ENCODE assay signal across 14 cellular contexts in the genomic region with DNA sequence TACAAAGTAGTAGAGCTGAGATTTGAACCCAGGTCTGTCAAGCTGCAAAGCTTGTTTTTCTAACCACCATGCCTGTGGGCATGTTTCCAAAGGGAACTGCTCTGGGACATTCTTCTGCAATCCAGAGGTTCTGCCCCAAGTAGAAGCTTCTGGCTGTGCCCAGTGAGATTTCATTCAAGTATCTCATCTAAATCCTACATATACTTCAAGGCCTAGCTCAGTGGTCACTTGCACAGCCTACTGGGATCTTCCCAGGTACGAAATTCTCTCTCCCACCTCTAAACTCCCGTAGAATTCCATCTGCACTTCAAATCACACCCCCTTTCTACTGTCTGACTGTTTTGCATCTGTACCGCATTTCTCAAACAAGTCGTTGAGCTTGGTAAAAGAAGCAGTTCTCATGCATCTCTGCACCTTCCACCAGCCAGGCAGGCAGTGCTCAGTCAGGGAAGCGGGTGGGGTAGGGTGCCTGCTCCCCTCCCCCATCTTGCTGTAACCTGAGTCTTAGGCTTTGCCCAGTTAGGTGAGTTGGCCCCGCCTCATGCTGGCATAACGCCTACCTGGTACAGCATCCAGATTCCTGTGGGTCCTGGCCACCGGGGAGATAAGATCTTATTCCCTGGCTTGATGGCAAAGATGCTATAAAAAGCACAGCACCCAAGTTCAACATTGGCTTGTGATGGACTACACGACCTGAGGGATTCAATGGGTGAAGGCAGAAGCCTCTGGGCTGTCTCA. TPM values are rescaled to one million over a fixed set of nuclear protein-coding genes. Genes with fewer than 3 reads are reported as not detected.
DNase-seq lines count a peak whose midpoint lies in the region; ATAC-seq and TF ChIP-seq lines count a peak whose summit lies in the region.
"Had no signal": no experiment of that assay in that cellular context is flagged by ENCODE, and none has a peak within 500 bp of the region (broad histone marks: within the 10 kb centered on the region; RNA-seq: fewer than 3 reads in every experiment).

No MANE protein-coding gene starts in this region.

- TF ChIP-seq CTCF in left ventricle myocardium inferior (IDR thresholded peaks at IDR 0.05; ENCODE audit: borderline replicate concordance) (no peak), left lung (IDR thresholded peaks at IDR 0.05) (no peak)
- no peak for TF ChIP-seq CTCF in activated CD8-positive, alpha-beta T cell treated with anti-CD3 and anti-CD28 coated beads for 36 hours (IDR thresholded peaks at IDR 0.05)

- no peaks in the 10 kb centered on the region for H3K9me3 Mint-ChIP-seq in activated CD8-positive, alpha-beta T cell treated with anti-CD3 and anti-CD28 coated beads for 36 hours
- H3K9me3 Mint-ChIP-seq: brain; natural killer cell; T-helper 2 cell treated with Interferon-gamma antibody and Interleukin-4, amounts not matched to agents 5 μg/mL and 100 μg/mL, for 36 hours had no signal

- no peaks in the 10 kb centered on the region for H3K27me3 Mint-ChIP-seq in activated CD8-positive, alpha-beta T cell treated with anti-CD3 and anti-CD28 coated beads for 36 hours
- H3K27me3 Mint-ChIP-seq: brain had no signal

- H3K27ac ChIP-seq in left ventricle myocardium inferior (replicated peaks) (peak overlapping the region; percentile 81), right cardiac atrium (ENCODE audit: low read length) (no peak overlapping the region), left lung (no peak overlapping the region)

- POLR2A ChIA-PET in activated CD8-positive, alpha-beta T cell treated with anti-CD3 and anti-CD28 coated beads for 36 hours (lab: Charles Lee), result interaction anchor here (0.5 to 14.2 kb wide), 4 partner anchors 10 to 1440 kb away, joined by 3 to 172 read pairs (median 3); a partner anchor contains a TSS

- H3K4me1 ChIP-seq in left ventricle myocardium inferior (peaks cover 100% of the 10 kb centered on the region), right cardiac atrium (ENCODE audit: control insufficient read depth, insufficient read depth, low read length) (peaks cover 49% of the 10 kb centered on the region), left lung (peaks cover 14 to 73% of the 10 kb centered on the region in 2 donors)

- ATAC-seq in right cardiac atrium (no peak), left lung (peak; percentile 33), HG03520 (IDR thresholded peaks at IDR 0.05; ENCODE audit: unreplicated experiment) (no peak), HG02678 (IDR thresholded peaks at IDR 0.05; ENCODE audit: unreplicated experiment) (no peak)
- ATAC-seq in activated CD8-positive, alpha-beta T cell treated with anti-CD3 and anti-CD28 coated beads for 36 hours, result no peak
- ATAC-seq: natural killer cell had no signal

- H3K27me3 ChIP-seq in left ventricle myocardium inferior (ENCODE audit: low read depth) (no peaks in the 10 kb centered on the region), right cardiac atrium (ENCODE audit: control insufficient read depth, insufficient read depth) (no peaks in the 10 kb centered on the region), left lung (no peaks in the 10 kb centered on the region)

- H3K27ac Mint-ChIP-seq in activated CD8-positive, alpha-beta T cell treated with anti-CD3 and anti-CD28 coated beads for 36 hours, result no peak overlapping the region
- H3K27ac Mint-ChIP-seq: T-helper 2 cell treated with Interferon-gamma antibody and Interleukin-4, amounts not matched to agents 5 μg/mL and 100 μg/mL, for 36 hours had no signal

- peaks cover 58% of the 10 kb centered on the region for H3K4me1 Mint-ChIP-seq in activated CD8-positive, alpha-beta T cell treated with anti-CD3 and anti-CD28 coated beads for 36 hours (ENCODE audit: low read depth)

- H3K36me3 Mint-ChIP-seq in activated CD8-positive, alpha-beta T cell treated with anti-CD3 and anti-CD28 coated beads for 36 hours (ENCODE audit: low read depth), result peaks cover 12% of the 10 kb centered on the region
- H3K36me3 Mint-ChIP-seq: brain, natural killer cell had no signal

- H3K36me3 ChIP-seq in left ventricle myocardium inferior (no peaks in the 10 kb centered on the region), left lung (no peaks in the 10 kb centered on the region)

- DNase-seq in left ventricle myocardium inferior, result no peak
- DNase-seq in right cardiac atrium, result no peak
- DNase-seq in RPMI7951 (ENCODE audit: low read depth), result peak; percentile 31
- peak in 1 of 2 donors; percentile 64 for DNase-seq in left lung
- no peak for DNase-seq in anterior cingulate cortex (lab: John Stamatoyannopoulos, UW)
- DNase-seq in activated CD8-positive, alpha-beta T cell treated with anti-CD3 and anti-CD28 coated beads for 36 hours, result no peak
- DNase-seq: activated CD8-positive, alpha-beta memory T cell treated with anti-CD3 and anti-CD28 coated beads, Interleukin-2, amount 50 U/mL, for 4 hours; KG1; natural killer cell; stimulated activated CD4-positive, alpha-beta T cell treated with anti-CD3 and anti-CD28 coated beads, Interleukin-15, amount 100 ng/mL, for 24 hours had no signal

- H3K4me3 ChIP-seq in left ventricle myocardium inferior, result no peak overlapping the region
- no peak overlapping the region for H3K4me3 ChIP-seq in right cardiac atrium (ENCODE audit: low read length)
- no peak overlapping the region for H3K4me3 ChIP-seq in left lung

- intact Hi-C loops in left ventricle myocardium inferior (cut with micrococcal nuclease), result no loop called here
- intact Hi-C loops in right cardiac atrium (cut with DNase I), result no loop called here
- intact Hi-C loops in left lung (cut with DNase I), result no loop called here
- intact Hi-C loops in activated CD8-positive, alpha-beta T cell treated with anti-CD3 and anti-CD28 coated beads for 36 hours (cut with micrococcal nuclease), result no loop called here

- H3K9me3 ChIP-seq in left ventricle myocardium inferior (replicated peaks) (no peaks in the 10 kb centered on the region), right cardiac atrium (ENCODE audit: control insufficient read depth, low read length) (no peaks in the 10 kb centered on the region), left lung (no peaks in the 10 kb centered on the region)

- WGBS in right cardiac atrium, result 80% methylated on average over 9 of the region's 9 CpGs

- H3K4me3 Mint-ChIP-seq in activated CD8-positive, alpha-beta T cell treated with anti-CD3 and anti-CD28 coated beads for 36 hours, result no peak overlapping the region
- H3K4me3 Mint-ChIP-seq: brain; natural killer cell; T-helper 2 cell treated with Interferon-gamma antibody and Interleukin-4, amounts not matched to agents 5 μg/mL and 100 μg/mL, for 36 hours had no signal

- CTCF ChIA-PET in activated CD8-positive, alpha-beta T cell treated with anti-CD3 and anti-CD28 coated beads for 36 hours (lab: Charles Lee), result interaction anchor here (1.1 to 9.6 kb wide), 4 partner anchors 12 to 98 kb away, joined by 3 to 85 read pairs (median 10); a partner anchor contains a TSS

RNA-seq across cellular contexts. Expression of a gene that starts 13.5 kb away (rescaled TPM):
- total RNA-seq in left ventricle myocardium inferior (19.5 TPM), right cardiac atrium (10 to 100 TPM; 22.8 to 39.3 (median 35.4) TPM), left lung (10 to 100 TPM; 47.1 to 63.8 TPM)
- 21.5 TPM for polyA plus RNA-seq in right cardiac atrium
- 11.1 and 11.4 TPM in 2 replicates for total RNA-seq in RPMI7951 (2014; rRNA removed; shearing (Covaris generic))
- 10 to 100 TPM; 14.8 to 15.3 TPM for total RNA-seq in activated CD8-positive, alpha-beta T cell treated with anti-CD3 and anti-CD28 coated beads for 36 hours
